In the genomic region with DNA sequence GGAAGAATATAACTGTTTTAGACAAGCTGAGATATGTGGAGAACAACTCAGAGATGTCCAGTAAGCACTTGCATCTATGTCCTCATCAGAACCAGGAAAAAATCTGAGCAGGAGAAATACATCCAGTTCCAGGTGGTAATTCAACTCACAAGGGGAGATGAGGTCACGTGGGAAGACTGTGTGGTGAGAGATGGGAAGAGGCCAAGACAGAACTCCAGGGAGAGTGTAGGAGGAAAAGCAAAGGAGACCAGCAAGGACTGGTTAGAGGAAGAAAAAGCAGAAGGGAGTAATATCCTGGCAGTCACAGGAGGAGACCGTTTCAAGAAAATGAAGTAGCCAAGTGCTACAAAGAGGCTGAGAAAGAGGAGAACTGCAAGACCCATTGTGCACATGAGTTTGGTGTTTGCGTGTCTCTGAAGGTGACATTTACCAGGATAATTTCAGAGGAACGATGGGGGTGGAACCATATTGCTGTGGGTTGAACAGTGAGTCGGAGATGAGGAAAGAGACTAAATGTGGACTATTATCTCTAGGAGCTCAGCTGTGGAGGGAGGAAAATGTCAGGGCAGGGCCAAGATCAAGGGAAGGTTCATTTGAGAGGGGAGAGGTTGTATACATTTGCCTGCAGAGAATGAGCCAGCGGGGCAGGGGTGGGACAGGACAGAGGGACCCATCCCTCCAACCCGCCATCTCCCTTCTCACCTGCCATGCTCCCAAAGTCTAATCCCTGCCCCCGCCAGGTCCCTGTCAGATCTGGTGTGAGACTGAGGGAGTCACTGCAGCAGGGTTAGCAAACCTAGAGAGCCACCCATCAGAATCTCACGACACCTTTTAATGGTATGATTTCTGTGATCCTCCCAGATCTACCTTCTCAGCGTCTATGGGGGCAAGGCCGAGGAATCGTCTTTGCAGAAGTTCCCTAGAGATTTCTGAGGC, we compare ENCODE assay signal across 22 cellular contexts. TPM values are rescaled to one million over a fixed set of nuclear protein-coding genes. Genes with fewer than 3 reads are reported as not detected.
DNase-seq lines count a peak whose midpoint lies in the region; ATAC-seq, FAIRE-seq and TF ChIP-seq lines count a peak whose summit lies in the region.
"Had no signal": no experiment of that assay in that cellular context is flagged by ENCODE, and none has a peak within 500 bp of the region (broad histone marks: within the 10 kb centered on the region; RNA-seq: fewer than 3 reads in every experiment).

No MANE protein-coding gene starts in this region.

- DNase-seq in NCI-H82 (lab: John Stamatoyannopoulos, UW) (peak; percentile 26), NCI-H82 treated with DMSO at 0.1 percent for 48 hours (lab: John Stamatoyannopoulos, UW; ENCODE audit: unreplicated experiment) (no peak), K562 (ENCODE audit: extremely low read depth in 1 of 4, low spot score in 3 of 4) (no peak), right atrium auricular region (ENCODE audit: low spot score) (no peak), T1000 (lab: John Stamatoyannopoulos, UW) (no peak), immature natural killer cell (no peak)
- no peak for DNase-seq in activated CD4-positive, CD25-positive, alpha-beta regulatory T cell (lab: John Stamatoyannopoulos, UW)
- DNase-seq: activated naive CD4-positive, alpha-beta T cell treated with anti-CD3 and anti-CD28 coated beads for 36 hours; activated T-cell treated with anti-CD3 and anti-CD28 coated beads, Interleukin-2, amount 50 U/mL, for 1 hour; brain microvascular endothelial cell; DMS153; NCI-H1417; NCI-H446; NK-92 treated with Interleukin-12 subunit alpha and Interleukin-12 subunit beta, amount 100 ng/mL, for 24 hours; RPMI8226 had no signal

- no peak overlapping the region for H3K4me3 ChIP-seq in K562
- H3K4me3 ChIP-seq in right atrium auricular region: no peak overlapping the region
- H3K4me3 ChIP-seq: esophagus muscularis mucosa, lung had no signal

- POLR2A ChIA-PET in K562 (lab: Yijun Ruan, JAX): interaction anchor here (0.6 kb wide), 2 partner anchors 60 to 187 kb away, joined by 3 read pairs; no protein-coding TSS in a partner anchor

- CTCF ChIA-PET in K562 (lab: Yijun Ruan, JAX; ENCODE audit: low intra/inter-chr PET ratio): interaction anchor here (0.6 kb wide), 1 partner anchor 13 kb away, joined by 3 read pairs; no protein-coding TSS in a partner anchor

- H3K36me3 Mint-ChIP-seq in immature natural killer cell: no peaks in the 10 kb centered on the region
- H3K36me3 Mint-ChIP-seq: CD14-positive monocyte had no signal

- peaks cover 0 to 1% (median 0%) of the 10 kb centered on the region in 6 donors for H3K9me3 Mint-ChIP-seq in immature natural killer cell
- H3K9me3 Mint-ChIP-seq: activated naive CD4-positive, alpha-beta T cell treated with anti-CD3 and anti-CD28 coated beads for 36 hours had no signal

- no peak for FAIRE-seq in K562 (lab: Jason Lieb, UNC)
- FAIRE-seq: A204.1 had no signal

- H3K4me2 ChIP-seq in K562 (ENCODE audit: insufficient read depth, low read length): no peak overlapping the region

- H4K20me1 ChIP-seq in K562 (replicated peaks; ENCODE audit: control insufficient read depth, insufficient read depth, low read length): no peaks in the 10 kb centered on the region

- in situ Hi-C loops in K562 (cut with MboI): no loop called here

- H3K9ac ChIP-seq in K562 (ENCODE audit: insufficient read depth in 1 of 2, low read depth in 2 of 2, low read length in 2 of 2): no peak overlapping the region

- no peak overlapping the region for H3K4me3 Mint-ChIP-seq in immature natural killer cell
- H3K4me3 Mint-ChIP-seq: activated naive CD4-positive, alpha-beta T cell treated with anti-CD3 and anti-CD28 coated beads for 36 hours; CD14-positive monocyte had no signal

- ATAC-seq in K562: no peak

- H3K27ac Mint-ChIP-seq in immature natural killer cell: no peak overlapping the region
- H3K27ac Mint-ChIP-seq: activated naive CD4-positive, alpha-beta T cell treated with anti-CD3 and anti-CD28 coated beads for 36 hours had no signal

- no peaks in the 10 kb centered on the region for H3K9me1 ChIP-seq in K562 (ENCODE audit: control insufficient read depth, insufficient read depth, low read length)

- H3K36me3 ChIP-seq in K562 (ENCODE audit: control insufficient read depth, insufficient read depth, low read length): no peaks in the 10 kb centered on the region
- H3K36me3 ChIP-seq in right atrium auricular region: no peaks in the 10 kb centered on the region
- H3K36me3 ChIP-seq: brain microvascular endothelial cell, esophagus muscularis mucosa had no signal

- 7% methylated on average over 12 of the region's 12 CpGs for WGBS in K562 (ENCODE audit: insufficient coverage, low coverage, missing lambda C conversion rate)

- intact Hi-C loops in K562 (cut with micrococcal nuclease): no loop called here

- H3K4me1 Mint-ChIP-seq in immature natural killer cell: no peaks in the 10 kb centered on the region
- H3K4me1 Mint-ChIP-seq: CD14-positive monocyte had no signal

- H2AFZ ChIP-seq in K562 (ENCODE audit: low read depth, low read length): no peak overlapping the region

- TF ChIP-seq POLR2A in K562 (conservative IDR thresholded peaks at IDR 0.05): no peak

- H3K4me1 ChIP-seq in K562 (replicated peaks in 1 of 2; ENCODE audit: control insufficient read depth in 2 of 2, insufficient read depth in 2 of 2, low read length in 2 of 2) (no peaks in the 10 kb centered on the region), right atrium auricular region (peaks cover 0 to 61% of the 10 kb centered on the region in 2 donors)

- no peak for TF ChIP-seq CTCF in K562 (IDR thresholded peaks at IDR 0.05 in 2 of 3, conservative IDR thresholded peaks at IDR 0.05 in 1 of 3; ENCODE audit: insufficient read depth in 2 of 3, low read depth in 1 of 3, low read length in 3 of 3)
- TF ChIP-seq CTCF in right atrium auricular region (IDR thresholded peaks at IDR 0.05): no peak

- no peaks in the 10 kb centered on the region for H3K9me3 ChIP-seq in K562 (replicated peaks; ENCODE audit: control insufficient read depth, insufficient read depth, low read depth, low read length)
- H3K9me3 ChIP-seq in right atrium auricular region: no peaks in the 10 kb centered on the region
- H3K9me3 ChIP-seq: esophagus muscularis mucosa had no signal

- BruUV-seq in K562 (replicated peaks; lab: Mats Ljungman, UMichigan): no TSS peak

- H3K27me3 Mint-ChIP-seq in immature natural killer cell (ENCODE audit: low read depth in 3 of 3): peaks cover 3 to 15% (median 9%) of the 10 kb centered on the region in 3 donors

- H3K27me3 ChIP-seq in K562 (ENCODE audit: control insufficient read depth in 2 of 2, insufficient read depth in 2 of 2, low read length in 2 of 2) (peaks cover 22 to 48% of the 10 kb centered on the region in 2 experiments), right atrium auricular region (no peaks in the 10 kb centered on the region)
- H3K27me3 ChIP-seq: brain microvascular endothelial cell, esophagus muscularis mucosa had no signal

- no peaks in the 10 kb centered on the region for H3K79me2 ChIP-seq in K562 (ENCODE audit: control insufficient read depth, insufficient read depth, low read length)

- no peak for TF ChIP-seq EP300 in K562 (IDR thresholded peaks at IDR 0.05; ENCODE audit: low read length)

- TF ChIP-seq RAD21 in K562 (CRISPR knock-in tag; conservative IDR thresholded peaks at IDR 0.05 in 1 of 2, IDR thresholded peaks at IDR 0.05 in 1 of 2): no peak

- no peak overlapping the region for H3K27ac ChIP-seq in K562 (ENCODE audit: extremely low read depth, low read depth, low read length)
- H3K27ac ChIP-seq in right atrium auricular region: peak overlapping the region; percentile 70 to 77
- peak overlapping the region; percentile 18 for H3K27ac ChIP-seq in temporal lobe (ENCODE audit: low read depth, low read length)
- H3K27ac ChIP-seq: brain microvascular endothelial cell, esophagus muscularis mucosa had no signal

RNA-seq across cellular contexts. Expression of a gene that starts 24.9 kb away (rescaled TPM):
- 0.16 and 0.97 TPM in 2 replicates for total RNA-seq in K562 (2011; cell fraction: chromatin; rRNA removed; ENCODE audit: low replicate concordance)
- 0.26 and 0.67 TPM in 2 replicates for total RNA-seq in K562 (2011; cell fraction: nucleolus; rRNA removed)
- total RNA-seq in K562 (2011; cell fraction: nucleoplasm; rRNA removed): 0.23 and 1.1 TPM in 2 replicates
- total RNA-seq in K562 (2014; rRNA removed): not detected in 2 replicates
- total RNA-seq in K562 (2014; rRNA removed; fragmentation: Illumina TruSeq; extraction: Trizol): not detected in 2 replicates
- not detected in 2 replicates for total RNA-seq in K562 (2015; rRNA removed; fragmentation: Illumina TruSeq; extraction: Trizol)
- total RNA-seq in K562 (2021): 0.09 TPM in 1 of 2 replicates, not detected in the other
- 0.15 and 1.7 TPM in 2 replicates for polyA plus RNA-seq in K562 (2011; rRNA removed)
- polyA plus RNA-seq in K562 (2011; cell fraction: cytosol; rRNA removed): 0.10 and 1.3 TPM in 2 replicates
- 0.95 and 3.8 TPM in 2 replicates for polyA plus RNA-seq in K562 (2011; cell fraction: nucleus; rRNA removed)
- 0.14 and 0.26 TPM in 2 replicates for polyA plus RNA-seq in K562 (2012)
- 0.06 and 0.07 TPM in 2 replicates for polyA plus RNA-seq in K562 (2014; fragmentation: Illumina TruSeq; extraction: Trizol)
- polyA plus RNA-seq in K562 (2014; fragmentation: Nextera tagmentation; extraction: Ambion mirVana): under 1 TPM in 1 of 2 experiments, not detected in 1; 0.06 TPM
- 0.16 TPM in 1 of 2 replicates, not detected in the other for polyA plus RNA-seq in K562 (2014; rRNA removed)
- polyA minus RNA-seq in K562 (2011; rRNA and poly(A)+ RNA removed): 1.0 TPM in 1 of 2 replicates, not detected in the other
- polyA minus RNA-seq in K562 (2011; cell fraction: cytosol; rRNA and poly(A)+ RNA removed): 0.38 TPM in 1 of 2 replicates, not detected in the other
- 0.89 and 0.94 TPM in 2 replicates for polyA minus RNA-seq in K562 (2011; cell fraction: nucleus; rRNA and poly(A)+ RNA removed)
- 10 to 100 TPM in 1 of 2 donors, 1 to 10 TPM in 1; 8.9 to 17.7 TPM for total RNA-seq in right atrium auricular region
- total RNA-seq in temporal lobe: 9.8 TPM
- polyA plus RNA-seq in immature natural killer cell: not detected

RNA-seq across cellular contexts. Expression of a gene that starts 54.1 kb away (rescaled TPM):
- total RNA-seq in K562 (2011; cell fraction: chromatin; rRNA removed; ENCODE audit: low replicate concordance): not detected in 2 replicates
- total RNA-seq in K562 (2011; cell fraction: nucleolus; rRNA removed): not detected in 2 replicates
- total RNA-seq in K562 (2011; cell fraction: nucleoplasm; rRNA removed): not detected in 2 replicates
- total RNA-seq in K562 (2014; rRNA removed) (not detected in 2 replicates), K562 (2014; rRNA removed; fragmentation: Illumina TruSeq; extraction: Trizol) (not detected in 2 replicates), K562 (2015; rRNA removed; fragmentation: Illumina TruSeq; extraction: Trizol) (not detected in 2 replicates), K562 (2021) (not detected in 2 replicates), right atrium auricular region (not detected), temporal lobe (under 0.01 TPM)
- polyA plus RNA-seq in K562 (2011; rRNA removed) (not detected in 2 replicates), K562 (2014; fragmentation: Illumina TruSeq; extraction: Trizol) (not detected in 2 replicates), K562 (2014; fragmentation: Nextera tagmentation; extraction: Ambion mirVana) (not detected), K562 (2014; rRNA removed) (not detected in 2 replicates), immature natural killer cell (not detected)
- polyA plus RNA-seq in K562 (2011; cell fraction: cytosol; rRNA removed): not detected in 2 replicates
- not detected in 2 replicates for polyA plus RNA-seq in K562 (2011; cell fraction: nucleus; rRNA removed)
- not detected in 2 replicates for polyA plus RNA-seq in K562 (2012)
- polyA minus RNA-seq in K562 (2011; rRNA and poly(A)+ RNA removed): not detected in 2 replicates
- not detected in 2 replicates for polyA minus RNA-seq in K562 (2011; cell fraction: cytosol; rRNA and poly(A)+ RNA removed)
- polyA minus RNA-seq in K562 (2011; cell fraction: nucleus; rRNA and poly(A)+ RNA removed): not detected in 2 replicates
- total RNA-seq: activated naive CD4-positive, alpha-beta T cell treated with anti-CD3 and anti-CD28 coated beads for 36 hours; esophagus muscularis mucosa; lung; posterior vena cava had no signal
- polyA plus RNA-seq: CD14-positive monocyte, lung, thymus had no signal
